In the genomic region with DNA sequence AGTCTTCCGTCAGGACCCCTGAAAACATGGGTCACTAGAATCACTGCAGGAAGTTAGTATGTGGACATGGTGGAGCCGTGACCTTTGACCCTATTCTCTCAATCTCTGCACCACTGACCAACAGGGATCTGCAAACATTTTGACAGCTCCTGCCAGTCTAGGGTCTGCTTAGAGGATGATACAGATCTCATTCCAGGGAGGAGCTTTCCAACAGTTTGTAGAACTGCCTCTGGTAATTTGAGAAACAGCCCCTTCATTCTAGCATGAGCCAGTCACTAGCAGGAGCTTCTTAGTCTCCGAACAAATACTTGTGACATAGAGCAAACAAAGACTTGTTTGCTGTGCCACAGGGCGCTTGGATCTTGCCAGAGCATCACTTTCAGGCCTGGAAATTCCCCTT, we compare ENCODE assay signal across 15 cellular contexts.
DNase-seq lines count a peak whose midpoint lies in the region; TF ChIP-seq lines count a peak whose summit lies in the region.
"Had no signal": no experiment of that assay in that cellular context is flagged by ENCODE, and none has a peak within 500 bp of the region (broad histone marks: within the 10 kb centered on the region; RNA-seq: fewer than 3 reads in every experiment).

No MANE protein-coding gene starts in this region.

- TF ChIP-seq CTCF in progenitor cell of endocrine pancreas (IDR thresholded peaks at IDR 0.05; ENCODE audit: unreplicated experiment): no peak

- no peak overlapping the region for H3K4me3 Mint-ChIP-seq in progenitor cell of endocrine pancreas (ENCODE audit: low read depth)
- H3K4me3 Mint-ChIP-seq: activated naive CD4-positive, alpha-beta T cell treated with anti-CD3 and anti-CD28 coated beads, Interleukin-2, amount 50 U/mL, for 24 hours; CD4-positive, alpha-beta T cell; stimulated activated naive CD8-positive, alpha-beta T cell treated with anti-CD3 and anti-CD28 coated beads, Interleukin-15, Interleukin-2, amounts not matched to agents 100 ng/mL and 50 ng/mL, for 24 hours; T-helper 1 cell treated with Interleukin-12 subunit alpha and Interleukin-12 subunit beta and Interleukin-4 antibody, amounts not matched to agents 30 μg/mL and 1 μg/mL, for 36 hours had no signal

- H3K27ac Mint-ChIP-seq in progenitor cell of endocrine pancreas: peak overlapping the region; percentile 81
- H3K27ac Mint-ChIP-seq: activated naive CD4-positive, alpha-beta T cell treated with anti-CD3 and anti-CD28 coated beads, Interleukin-2, amount 50 U/mL, for 24 hours; CD4-positive, alpha-beta T cell; stimulated activated naive CD8-positive, alpha-beta T cell treated with anti-CD3 and anti-CD28 coated beads, Interleukin-15, Interleukin-2, amounts not matched to agents 100 ng/mL and 50 ng/mL, for 24 hours; T-helper 1 cell treated with Interleukin-12 subunit alpha and Interleukin-12 subunit beta and Interleukin-4 antibody, amounts not matched to agents 30 μg/mL and 1 μg/mL, for 36 hours had no signal

- DNase-seq in SHP77 (lab: John Stamatoyannopoulos, UW): peak; percentile 19 to 26
- DNase-seq in SHP77 treated with DMSO at 0.1 percent for 48 hours (lab: John Stamatoyannopoulos, UW): no peak
- peak; percentile 74 for DNase-seq in NCI-H510A (lab: John Stamatoyannopoulos, UW)
- DNase-seq in left kidney (ENCODE audit: low read depth, low spot score): peak; percentile 62
- no peak for DNase-seq in progenitor cell of endocrine pancreas (ENCODE audit: low spot score, unreplicated experiment)
- DNase-seq in activated CD4-positive, CD25-positive, alpha-beta regulatory T cell (lab: John Stamatoyannopoulos, UW): no peak
- DNase-seq in activated CD4-positive, alpha-beta T cell treated with anti-CD3 and anti-CD28 coated beads, Interleukin-2, amount 50 U/mL, for 4 hours: no peak
- DNase-seq in activated T-cell treated with anti-CD3 and anti-CD28 coated beads, Interleukin-2, amount 50 U/mL, for 1 hour: no peak
- DNase-seq: ACHN; CD4-positive, alpha-beta T cell; GDM1; NCI-H82 had no signal

- peaks cover 9% of the 10 kb centered on the region for H3K9me3 Mint-ChIP-seq in progenitor cell of endocrine pancreas (ENCODE audit: low read depth)
- H3K9me3 Mint-ChIP-seq: activated naive CD4-positive, alpha-beta T cell treated with anti-CD3 and anti-CD28 coated beads, Interleukin-2, amount 50 U/mL, for 24 hours; CD4-positive, alpha-beta T cell; stimulated activated naive CD8-positive, alpha-beta T cell treated with anti-CD3 and anti-CD28 coated beads, Interleukin-15, Interleukin-2, amounts not matched to agents 100 ng/mL and 50 ng/mL, for 24 hours had no signal

- peaks cover 19% of the 10 kb centered on the region for H3K4me1 Mint-ChIP-seq in progenitor cell of endocrine pancreas (ENCODE audit: low read depth)
- H3K4me1 Mint-ChIP-seq: activated naive CD4-positive, alpha-beta T cell treated with anti-CD3 and anti-CD28 coated beads, Interleukin-2, amount 50 U/mL, for 24 hours had no signal

- no peaks in the 10 kb centered on the region for H3K36me3 Mint-ChIP-seq in progenitor cell of endocrine pancreas (ENCODE audit: insufficient read depth)
- H3K36me3 Mint-ChIP-seq: activated naive CD4-positive, alpha-beta T cell treated with anti-CD3 and anti-CD28 coated beads, Interleukin-2, amount 50 U/mL, for 24 hours had no signal

- no peaks in the 10 kb centered on the region for H3K27me3 Mint-ChIP-seq in progenitor cell of endocrine pancreas
- H3K27me3 Mint-ChIP-seq: activated naive CD4-positive, alpha-beta T cell treated with anti-CD3 and anti-CD28 coated beads, Interleukin-2, amount 50 U/mL, for 24 hours; CD4-positive, alpha-beta T cell; stimulated activated naive CD8-positive, alpha-beta T cell treated with anti-CD3 and anti-CD28 coated beads, Interleukin-15, Interleukin-2, amounts not matched to agents 100 ng/mL and 50 ng/mL, for 24 hours had no signal

Comparison
In these comparisons a context has a peak if more than half of its experiments do, and no peak if none do; other contexts are left out.
1. DNase-seq: peak in SHP77 (2 of 2), NCI-H510A (single experiment) and left kidney (single experiment); none in SHP77 treated with DMSO at 0.1 percent for 48 hours (single experiment), progenitor cell of endocrine pancreas (single experiment), activated CD4-positive, CD25-positive, alpha-beta regulatory T cell (0 of 4), activated CD4-positive, alpha-beta T cell treated with anti-CD3 and anti-CD28 coated beads, Interleukin-2, amount 50 U/mL, for 4 hours (0 of 2) and activated T-cell treated with anti-CD3 and anti-CD28 coated beads, Interleukin-2, amount 50 U/mL, for 1 hour (single experiment).